ENCODE assay signal across 1 cellular context in genomic region chr1:8520483-8520966, GRCh38.
TF ChIP-seq lines count a peak whose summit lies in the region.

No MANE protein-coding gene starts in this region.

TF ChIP-seq in GM12878, 131 proteins besides CTCF, POLR2A, EP300 and RAD21 (continued from another document):
- TF ChIP-seq HSF1 (IDR thresholded peaks at IDR 0.05; ENCODE audit: low read depth, low read length) (no peak), CHD4 (IDR thresholded peaks at IDR 0.05) (no peak), EED (IDR thresholded peaks at IDR 0.05; ENCODE audit: low read depth) (no peak), CREB1 (IDR thresholded peaks at IDR 0.05; ENCODE audit: low read depth) (peak; percentile 48; the same call in 1 of the 2 replicates), NR2C1 (IDR thresholded peaks at IDR 0.05) (no peak), ATF7 (IDR thresholded peaks at IDR 0.05; ENCODE audit: low read depth) (no peak)
